16 cellular contexts compared by ENCODE assay signal in genomic region chr22:33272180-33272579, GRCh38.
A peak's percentile ranks its signal among the peaks of the same experiment; 100 is the strongest.
DNase-seq lines count a peak whose midpoint lies in the region; ATAC-seq and FAIRE-seq lines count a peak whose summit lies in the region.
"Had no signal": no experiment of that assay in that cellular context is flagged by ENCODE, and none has a peak within 500 bp of the region (broad histone marks: within the 10 kb centered on the region; RNA-seq: fewer than 3 reads in every experiment).

No MANE protein-coding gene starts in this region.

- no peaks in the 10 kb centered on the region for H3K27me3 Mint-ChIP-seq in naive B cell
- H3K27me3 Mint-ChIP-seq in activated naive CD4-positive, alpha-beta T cell treated with anti-CD3 and anti-CD28 coated beads for 36 hours (ENCODE audit: low read depth): no peaks in the 10 kb centered on the region

- FAIRE-seq in small intestine (lab: Jason Lieb, UNC): no peak
- FAIRE-seq: D721Med had no signal

- ATAC-seq in GM19395 (IDR thresholded peaks at IDR 0.05; ENCODE audit: unreplicated experiment): peak; percentile 32
- ATAC-seq in HG02763 (IDR thresholded peaks at IDR 0.05; ENCODE audit: unreplicated experiment): peak; percentile 37
- no peak for ATAC-seq in naive B cell (ENCODE audit: low read depth in 2 of 2)

- CTCF ChIA-PET in activated naive CD4-positive, alpha-beta T cell treated with anti-CD3 and anti-CD28 coated beads for 36 hours (lab: Charles Lee): interaction anchor here (0.6 to 1.5 kb wide), 2 partner anchors 23 to 24 kb away, joined by 3 to 5 read pairs; no protein-coding TSS in a partner anchor

- no peaks in the 10 kb centered on the region for H3K9me3 ChIP-seq in small intestine (ENCODE audit: control insufficient read depth, low read depth)
- H3K9me3 ChIP-seq: esophagus muscularis mucosa, uterus had no signal

- peak overlapping the region in 6 of 8 donors; percentile 37 to 84 (median 68) for H3K4me3 Mint-ChIP-seq in naive B cell
- no peak overlapping the region for H3K4me3 Mint-ChIP-seq in activated naive CD4-positive, alpha-beta T cell treated with anti-CD3 and anti-CD28 coated beads for 36 hours

- WGBS in small intestine, 3 donors: 46 to 59% (median 47%) methylated on average over 2 of the region's 2 CpGs

- peaks cover 64 to 95% (median 78%) of the 10 kb centered on the region in 3 donors for H3K4me1 Mint-ChIP-seq in naive B cell
- no peaks in the 10 kb centered on the region for H3K4me1 Mint-ChIP-seq in activated naive CD4-positive, alpha-beta T cell treated with anti-CD3 and anti-CD28 coated beads for 36 hours (ENCODE audit: low read depth)

- intact Hi-C loops in activated naive CD4-positive, alpha-beta T cell treated with anti-CD3 and anti-CD28 coated beads for 36 hours (cut with micrococcal nuclease): no loop called here

- no peaks in the 10 kb centered on the region for H3K27me3 ChIP-seq in small intestine (ENCODE audit: control insufficient read depth in 2 of 2, insufficient read depth in 2 of 2, low read length in 2 of 2)
- H3K27me3 ChIP-seq: cardiac muscle cell, esophagus muscularis mucosa, uterus had no signal

- no peaks in the 10 kb centered on the region for H3K4me1 ChIP-seq in small intestine (ENCODE audit: control insufficient read depth in 2 of 2, insufficient read depth in 1 of 2, low read depth in 1 of 2, low read length in 1 of 2)
- H3K4me1 ChIP-seq: uterus had no signal

- H3K36me3 Mint-ChIP-seq in naive B cell: peaks cover 13 to 18% of the 10 kb centered on the region in 2 donors
- no peaks in the 10 kb centered on the region for H3K36me3 Mint-ChIP-seq in activated naive CD4-positive, alpha-beta T cell treated with anti-CD3 and anti-CD28 coated beads for 36 hours (ENCODE audit: low read depth)

- H3K9me3 Mint-ChIP-seq in naive B cell: peaks cover 0 to 2% (median 0%) of the 10 kb centered on the region in 7 donors
- H3K9me3 Mint-ChIP-seq in activated naive CD4-positive, alpha-beta T cell treated with anti-CD3 and anti-CD28 coated beads for 36 hours: no peaks in the 10 kb centered on the region

- no peak overlapping the region for H3K27ac ChIP-seq in small intestine (ENCODE audit: low read depth in 1 of 2, low read length in 1 of 2)
- H3K27ac ChIP-seq: cardiac muscle cell, esophagus muscularis mucosa, uterus had no signal

- H3K27ac Mint-ChIP-seq in naive B cell: peak overlapping the region; percentile 81 to 99 (median 92)
- H3K27ac Mint-ChIP-seq in activated naive CD4-positive, alpha-beta T cell treated with anti-CD3 and anti-CD28 coated beads for 36 hours: no peak overlapping the region

- H3K4me3 ChIP-seq in small intestine (ENCODE audit: low read depth in 1 of 2, low read length in 2 of 2): no peak overlapping the region
- H3K4me3 ChIP-seq: cardiac muscle cell, esophagus muscularis mucosa, uterus had no signal

- DNase-seq in HuH-7.5 (ENCODE audit: low spot score) (peak; percentile 38), naive B cell (no peak), T-helper 9 cell (no peak), small intestine (no peak), cortex of kidney (lab: John Stamatoyannopoulos, UW) (no peak)
- no peak for DNase-seq in activated naive CD4-positive, alpha-beta T cell treated with anti-CD3 and anti-CD28 coated beads for 36 hours
- DNase-seq: activated CD4-positive, CD25-positive, alpha-beta regulatory T cell treated with anti-CD3 and anti-CD28 coated beads, Interleukin-2, amount 50 U/mL, for 72 hours; HCEC 1CT; KG1; NCI-H345 had no signal

- H3K36me3 ChIP-seq in small intestine (ENCODE audit: control insufficient read depth in 2 of 2, insufficient read depth in 2 of 2, low read length in 2 of 2): peaks cover 0 to 2% of the 10 kb centered on the region in 2 donors
- H3K36me3 ChIP-seq: cardiac muscle cell, uterus had no signal

Comparison
In these comparisons a context has a peak if more than half of its experiments do, and no peak if none do; other contexts are left out.
1. ATAC-seq: peak in GM19395 (single experiment) and HG02763 (single experiment); none in naive B cell (0 of 2).